17 cellular contexts compared by ENCODE assay signal in genomic region chr2:36547906-36548305, GRCh38. TPM values are rescaled to one million over a fixed set of nuclear protein-coding genes. Genes with fewer than 3 reads are reported as not detected.
DNase-seq lines count a peak whose midpoint lies in the region; ATAC-seq and TF ChIP-seq lines count a peak whose summit lies in the region.
"Had no signal": no experiment of that assay in that cellular context is flagged by ENCODE, and none has a peak within 500 bp of the region (broad histone marks: within the 10 kb centered on the region; RNA-seq: fewer than 3 reads in every experiment).

No MANE protein-coding gene starts in this region.

- no peak overlapping the region for H3K14ac ChIP-seq in mesenchymal stem cell (ENCODE audit: low read length in 2 of 2)

- peaks cover 10% of the 10 kb centered on the region for H3K79me1 ChIP-seq in mesenchymal stem cell (replicated peaks; ENCODE audit: low read length, poor library complexity, severe bottlenecking)

- H3K27ac ChIP-seq in mesodermal cell (ENCODE audit: low read depth, low read length, severe bottlenecking) (peak overlapping the region; percentile 84), mesenchymal stem cell (ENCODE audit: low read length, poor library complexity, severe bottlenecking) (no peak overlapping the region), SJCRH30 (no peak overlapping the region), colonic mucosa (no peak overlapping the region)
- H3K27ac ChIP-seq: BLaER1 treated with 17β-estradiol and CSF1 and Interleukin-3, amounts not matched to agents 10 nM and 100 nM; KMS-11; SK-N-MC had no signal

- H3K9me3 ChIP-seq in mesodermal cell (ENCODE audit: control insufficient read depth, low read length) (no peaks in the 10 kb centered on the region), mesenchymal stem cell (ENCODE audit: control insufficient read depth, low read length) (no peaks in the 10 kb centered on the region), SJCRH30 (replicated peaks) (no peaks in the 10 kb centered on the region), colonic mucosa (no peaks in the 10 kb centered on the region)
- H3K9me3 ChIP-seq: BLaER1 treated with 17β-estradiol and CSF1 and Interleukin-3, amounts not matched to agents 10 nM and 100 nM had no signal

- H3K36me3 ChIP-seq in mesodermal cell (ENCODE audit: control insufficient read depth, insufficient read depth, low read length) (peaks cover 72% of the 10 kb centered on the region), mesenchymal stem cell (ENCODE audit: control insufficient read depth in 1 of 2, insufficient read depth in 2 of 2, low read depth in 1 of 2, low read length in 2 of 2) (peaks cover 10 to 93% of the 10 kb centered on the region in 2 experiments), SJCRH30 (peaks cover 19% of the 10 kb centered on the region), colonic mucosa (peaks cover 8% of the 10 kb centered on the region)

- peaks cover 8% of the 10 kb centered on the region for H3K36me3 Mint-ChIP-seq in natural killer cell
- H3K36me3 Mint-ChIP-seq in natural killer cell treated with Interleukin-12 subunit alpha and Interleukin-12 subunit beta and Interleukin-15 and Interleukin-18, amount 100 ng/mL, for 72 hours: peaks cover 17% of the 10 kb centered on the region

- intact Hi-C loops in natural killer cell (cut with micrococcal nuclease): no loop called here
- intact Hi-C loops in colonic mucosa (cut with DNase I): loop anchor here (10.0 kb wide), 1 partner anchor 117 kb away; no protein-coding TSS in a partner anchor

- H3K4me1 Mint-ChIP-seq in natural killer cell: peaks cover 20% of the 10 kb centered on the region in 2 donors
- H3K4me1 Mint-ChIP-seq in natural killer cell treated with Interleukin-12 subunit alpha and Interleukin-12 subunit beta and Interleukin-15 and Interleukin-18, amount 100 ng/mL, for 72 hours (ENCODE audit: low read depth in 2 of 2): peaks cover 6 to 18% of the 10 kb centered on the region in 2 donors

- H3K23ac ChIP-seq in mesenchymal stem cell (ENCODE audit: low read length in 2 of 2): no peak overlapping the region

- no peak overlapping the region for H2BK120ac ChIP-seq in mesenchymal stem cell (ENCODE audit: low read depth, low read length)

- H3K4me2 ChIP-seq in mesenchymal stem cell (ENCODE audit: low read length, poor library complexity, severe bottlenecking): no peak overlapping the region
- H3K4me2 ChIP-seq: BLaER1 treated with 17β-estradiol and CSF1 and Interleukin-3, amounts not matched to agents 10 nM and 100 nM; KMS-11 had no signal

- H3K18ac ChIP-seq in mesenchymal stem cell (ENCODE audit: low read depth in 1 of 2, low read length in 2 of 2): no peak overlapping the region

- peak overlapping the region; percentile 82 to 89 for H3K27ac Mint-ChIP-seq in natural killer cell
- H3K27ac Mint-ChIP-seq in natural killer cell treated with Interleukin-12 subunit alpha and Interleukin-12 subunit beta and Interleukin-15 and Interleukin-18, amount 100 ng/mL, for 72 hours: peak overlapping the region in 1 of 2 donors; percentile 13
- H3K27ac Mint-ChIP-seq: CD8-positive, alpha-beta T cell had no signal

- H3K9ac ChIP-seq in mesenchymal stem cell (ENCODE audit: low read length): no peak overlapping the region
- H3K9ac ChIP-seq in colonic mucosa (ENCODE audit: low read depth in 2 of 2, low read length in 2 of 2): no peak overlapping the region
- H3K9ac ChIP-seq: BLaER1 treated with 17β-estradiol and CSF1 and Interleukin-3, amounts not matched to agents 10 nM and 100 nM; KMS-11 had no signal

- no peak overlapping the region for H4K8ac ChIP-seq in mesenchymal stem cell (ENCODE audit: low read length)

- H3K27me3 ChIP-seq in mesenchymal stem cell (ENCODE audit: control insufficient read depth in 1 of 2, insufficient read depth in 1 of 2, low read length in 2 of 2) (no peaks in the 10 kb centered on the region), SJCRH30 (no peaks in the 10 kb centered on the region), colonic mucosa (no peaks in the 10 kb centered on the region)
- H3K27me3 ChIP-seq: BLaER1 treated with 17β-estradiol and CSF1 and Interleukin-3, amounts not matched to agents 10 nM and 100 nM had no signal

- H3K4me1 ChIP-seq in mesodermal cell (ENCODE audit: control insufficient read depth, insufficient read depth, low read length, poor library complexity, severe bottlenecking): peaks cover 31% of the 10 kb centered on the region
- H3K4me1 ChIP-seq in mesenchymal stem cell (ENCODE audit: control insufficient read depth, insufficient read depth, low read depth, low read length): no peaks in the 10 kb centered on the region
- H3K4me1 ChIP-seq in SJCRH30: no peaks in the 10 kb centered on the region
- H3K4me1 ChIP-seq in colonic mucosa: no peaks in the 10 kb centered on the region

- no peaks in the 10 kb centered on the region for H3K27me3 Mint-ChIP-seq in natural killer cell (ENCODE audit: low read depth in 2 of 2)
- no peaks in the 10 kb centered on the region for H3K27me3 Mint-ChIP-seq in natural killer cell treated with Interleukin-12 subunit alpha and Interleukin-12 subunit beta and Interleukin-15 and Interleukin-18, amount 100 ng/mL, for 72 hours

- no peak for ATAC-seq in natural killer cell
- ATAC-seq in natural killer cell treated with Interleukin-12 subunit alpha and Interleukin-12 subunit beta and Interleukin-15 and Interleukin-18, amount 100 ng/mL, for 72 hours: no peak
- ATAC-seq: CD8-positive, alpha-beta T cell; HCT116 had no signal

- H2BK5ac ChIP-seq in mesenchymal stem cell (ENCODE audit: low read depth, low read length, poor library complexity, severe bottlenecking): no peak overlapping the region

- DNase-seq in natural killer cell (no peak), RKO (ENCODE audit: low spot score) (peak; percentile 28), mesenchymal stem cell (no peak), SJCRH30 (no peak), colonic mucosa (no peak), Ammon's horn (ENCODE audit: low spot score) (no peak)
- no peak for DNase-seq in natural killer cell treated with Interleukin-12 subunit alpha and Interleukin-12 subunit beta and Interleukin-15 and Interleukin-18, amount 100 ng/mL, for 72 hours (ENCODE audit: low spot score)
- DNase-seq: CD8-positive, alpha-beta T cell; DMS79 treated with DMSO at 0.1 percent for 48 hours; MV-4-11; NCI-H1694 treated with DMSO at 0.1 percent for 48 hours; Right ventricle myocardium superior had no signal

- no peak overlapping the region for H2AK5ac ChIP-seq in mesenchymal stem cell (ENCODE audit: low read length, severe bottlenecking)

- no peak overlapping the region for H4K91ac ChIP-seq in mesenchymal stem cell (ENCODE audit: low read length)

- no peak overlapping the region for H3K4ac ChIP-seq in mesenchymal stem cell (ENCODE audit: low read depth in 1 of 2, low read length in 2 of 2)

- no peak overlapping the region for H2BK15ac ChIP-seq in mesenchymal stem cell (ENCODE audit: low read depth, poor library complexity, severe bottlenecking)

- 100% methylated on average over 2 of the region's 3 CpGs for WGBS in mesodermal cell (ENCODE audit: insufficient coverage in 2 of 2), 2 experiments
- WGBS in mesenchymal stem cell: 88% methylated on average over 3 of the region's 3 CpGs

- H2BK12ac ChIP-seq in mesenchymal stem cell (ENCODE audit: low read length in 2 of 2): no peak overlapping the region

- H3K4me3 ChIP-seq in mesodermal cell (ENCODE audit: extremely low read depth, insufficient read depth, low read length, poor library complexity, severe bottlenecking) (no peak overlapping the region), mesenchymal stem cell (ENCODE audit: insufficient read depth in 1 of 2, low read depth in 1 of 2, low read length in 2 of 2) (no peak overlapping the region), SJCRH30 (no peak overlapping the region), colonic mucosa (no peak overlapping the region)
- H3K4me3 ChIP-seq: BLaER1 treated with 17β-estradiol and CSF1 and Interleukin-3, amounts not matched to agents 10 nM and 100 nM; SK-N-MC had no signal

- H3K9me3 Mint-ChIP-seq in natural killer cell: no peaks in the 10 kb centered on the region
- H3K9me3 Mint-ChIP-seq in natural killer cell treated with Interleukin-12 subunit alpha and Interleukin-12 subunit beta and Interleukin-15 and Interleukin-18, amount 100 ng/mL, for 72 hours: no peaks in the 10 kb centered on the region
- H3K9me3 Mint-ChIP-seq: CD8-positive, alpha-beta T cell had no signal

- no peak for TF ChIP-seq CTCF in natural killer cell (IDR thresholded peaks at IDR 0.05)
- no peak for TF ChIP-seq CTCF in colonic mucosa (IDR thresholded peaks at IDR 0.05)

- no peak overlapping the region for H2AFZ ChIP-seq in mesenchymal stem cell (ENCODE audit: low read depth, low read length)

- H3K4me3 Mint-ChIP-seq in natural killer cell: no peak overlapping the region
- no peak overlapping the region for H3K4me3 Mint-ChIP-seq in natural killer cell treated with Interleukin-12 subunit alpha and Interleukin-12 subunit beta and Interleukin-15 and Interleukin-18, amount 100 ng/mL, for 72 hours
- H3K4me3 Mint-ChIP-seq: CD8-positive, alpha-beta T cell had no signal

RNA-seq across cellular contexts. Expression of gene FEZ2, which starts 50.1 kb away (rescaled TPM):
- total RNA-seq in natural killer cell: 10 to 100 TPM; 25.9 to 41.7 (median 36.0) TPM
- 10 to 100 TPM; 15.3 to 18.1 TPM for total RNA-seq in natural killer cell treated with Interleukin-12 subunit alpha and Interleukin-12 subunit beta and Interleukin-15 and Interleukin-18, amount 100 ng/mL, for 72 hours
- 62.1 TPM for polyA plus RNA-seq in mesodermal cell (2013, experiment 1 of 2)
- polyA plus RNA-seq in mesodermal cell (2013, experiment 2 of 2): 73.6 TPM
- polyA plus RNA-seq in mesenchymal stem cell (2013, experiment 1 of 2): 84.1 TPM
- polyA plus RNA-seq in mesenchymal stem cell (2013, experiment 2 of 2): 88.8 TPM
- 31.0 and 35.6 TPM in 2 replicates for total RNA-seq in SJCRH30 (2014; rRNA removed; shearing (Covaris generic))
- total RNA-seq in colonic mucosa: 10 to 100 TPM; 34.3 to 50.0 TPM
